ENCODE assay signal across 8 cellular contexts in genomic region chr22:33919591-33920501, GRCh38. TPM values are rescaled to one million over a fixed set of nuclear protein-coding genes. Genes with fewer than 3 reads are reported as not detected.
DNase-seq lines count a peak whose midpoint lies in the region; ATAC-seq and TF ChIP-seq lines count a peak whose summit lies in the region.

TSS of gene LARGE1 (minus strand) at chr22:33920476.

- CTCF ChIA-PET in WTC11 (lab: Charles Lee): interaction anchor here (0.6 to 2.3 kb wide), 9 partner anchors 10 to 1231 kb away, joined by 3 to 12 read pairs (median 4); no protein-coding TSS in a partner anchor

- no peaks in the 10 kb centered on the region for H3K9me3 Mint-ChIP-seq in T-helper 1 cell treated with Interleukin-12 subunit alpha and Interleukin-12 subunit beta and Interleukin-4 antibody, amounts not matched to agents 30 μg/mL and 1 μg/mL, for 36 hours
- H3K9me3 Mint-ChIP-seq in WTC11: no peaks in the 10 kb centered on the region
- no peaks in the 10 kb centered on the region for H3K9me3 Mint-ChIP-seq in natural killer cell treated with Interleukin-12 subunit alpha and Interleukin-12 subunit beta and Interleukin-15 and Interleukin-18, amount 100 ng/mL, for 72 hours

- peak; percentile 26 for ATAC-seq in HG03135 (IDR thresholded peaks at IDR 0.05; ENCODE audit: unreplicated experiment)
- no peak for ATAC-seq in WTC11
- peak in 1 of 2 donors; percentile 3 for ATAC-seq in natural killer cell treated with Interleukin-12 subunit alpha and Interleukin-12 subunit beta and Interleukin-15 and Interleukin-18, amount 100 ng/mL, for 72 hours
- no peak for ATAC-seq in HG02759 (IDR thresholded peaks at IDR 0.05; ENCODE audit: unreplicated experiment)

- H3K4me3 ChIP-seq in foreskin fibroblast (ENCODE audit: low read depth in 1 of 2, low read length in 2 of 2): peak within 1 kb of the TSS; percentile 67 to 76

- H3K4me1 Mint-ChIP-seq in T-helper 1 cell treated with Interleukin-12 subunit alpha and Interleukin-12 subunit beta and Interleukin-4 antibody, amounts not matched to agents 30 μg/mL and 1 μg/mL, for 36 hours (ENCODE audit: low read depth): peaks cover 2% of the 10 kb centered on the region
- H3K4me1 Mint-ChIP-seq in WTC11: peaks cover 61% of the 10 kb centered on the region
- peaks cover 18 to 21% of the 10 kb centered on the region in 2 donors for H3K4me1 Mint-ChIP-seq in natural killer cell treated with Interleukin-12 subunit alpha and Interleukin-12 subunit beta and Interleukin-15 and Interleukin-18, amount 100 ng/mL, for 72 hours (ENCODE audit: low read depth in 2 of 2)

- H3K27ac Mint-ChIP-seq in T-helper 1 cell treated with Interleukin-12 subunit alpha and Interleukin-12 subunit beta and Interleukin-4 antibody, amounts not matched to agents 30 μg/mL and 1 μg/mL, for 36 hours: no peak within 1 kb of the TSS
- peak within 1 kb of the TSS; percentile 36; the same call in 1 of the 2 replicates for H3K27ac Mint-ChIP-seq in WTC11
- no peak within 1 kb of the TSS for H3K27ac Mint-ChIP-seq in natural killer cell treated with Interleukin-12 subunit alpha and Interleukin-12 subunit beta and Interleukin-15 and Interleukin-18, amount 100 ng/mL, for 72 hours

- no peak for TF ChIP-seq CTCF in WTC11 (IDR thresholded peaks at IDR 0.05)
- TF ChIP-seq CTCF in foreskin fibroblast (IDR thresholded peaks at IDR 0.05; ENCODE audit: low read depth, low read length): no peak

- peak within 1 kb of the TSS; percentile 55 for H3K4me3 Mint-ChIP-seq in T-helper 1 cell treated with Interleukin-12 subunit alpha and Interleukin-12 subunit beta and Interleukin-4 antibody, amounts not matched to agents 30 μg/mL and 1 μg/mL, for 36 hours
- H3K4me3 Mint-ChIP-seq in WTC11: peak within 1 kb of the TSS; percentile 93
- H3K4me3 Mint-ChIP-seq in natural killer cell treated with Interleukin-12 subunit alpha and Interleukin-12 subunit beta and Interleukin-15 and Interleukin-18, amount 100 ng/mL, for 72 hours: peak within 1 kb of the TSS; percentile 82

- H3K36me3 Mint-ChIP-seq in T-helper 1 cell treated with Interleukin-12 subunit alpha and Interleukin-12 subunit beta and Interleukin-4 antibody, amounts not matched to agents 30 μg/mL and 1 μg/mL, for 36 hours (ENCODE audit: low read depth): no peaks in the 10 kb centered on the region
- no peaks in the 10 kb centered on the region for H3K36me3 Mint-ChIP-seq in WTC11
- H3K36me3 Mint-ChIP-seq in natural killer cell treated with Interleukin-12 subunit alpha and Interleukin-12 subunit beta and Interleukin-15 and Interleukin-18, amount 100 ng/mL, for 72 hours: peaks cover 11% of the 10 kb centered on the region

- DNase-seq in T-helper 1 cell: no peak
- DNase-seq in WTC11 (ENCODE audit: low spot score): peak; percentile 58
- DNase-seq in foreskin fibroblast: peak; percentile 10 to 45
- DNase-seq in natural killer cell treated with Interleukin-12 subunit alpha and Interleukin-12 subunit beta and Interleukin-15 and Interleukin-18, amount 100 ng/mL, for 72 hours (ENCODE audit: low spot score): no peak
- no peak for DNase-seq in DMS114 treated with DMSO at 0.1 percent for 48 hours (lab: John Stamatoyannopoulos, UW; ENCODE audit: unreplicated experiment)

- H3K27me3 Mint-ChIP-seq in T-helper 1 cell treated with Interleukin-12 subunit alpha and Interleukin-12 subunit beta and Interleukin-4 antibody, amounts not matched to agents 30 μg/mL and 1 μg/mL, for 36 hours (ENCODE audit: low read depth): peaks cover 51% of the 10 kb centered on the region
- peaks cover 8% of the 10 kb centered on the region for H3K27me3 Mint-ChIP-seq in WTC11 (ENCODE audit: low read depth)
- H3K27me3 Mint-ChIP-seq in natural killer cell treated with Interleukin-12 subunit alpha and Interleukin-12 subunit beta and Interleukin-15 and Interleukin-18, amount 100 ng/mL, for 72 hours: peaks cover 43 to 46% of the 10 kb centered on the region in 2 donors

- POLR2A ChIA-PET in WTC11 (lab: Charles Lee): interaction anchor here (1.6 kb wide), 1 partner anchor 84 kb away, joined by 6 read pairs; no protein-coding TSS in a partner anchor

TF ChIP-seq in WTC11, 78 proteins besides CTCF, POLR2A, EP300 and RAD21 (continues in another document):
- TF ChIP-seq AFF4 (CRISPR knock-in tag; IDR thresholded peaks at IDR 0.05; ENCODE audit: borderline replicate concordance): no peak
- TF ChIP-seq ATF3 (CRISPR knock-in tag; conservative IDR thresholded peaks at IDR 0.05): no peak
- no peak for TF ChIP-seq E2F5 (CRISPR knock-in tag; IDR thresholded peaks at IDR 0.05)
- no peak for TF ChIP-seq NFYB (CRISPR knock-in tag; conservative IDR thresholded peaks at IDR 0.05; ENCODE audit: low read depth)
- TF ChIP-seq ZNF232 (CRISPR knock-in tag; IDR thresholded peaks at IDR 0.05): no peak
- no peak for TF ChIP-seq ESRRA (CRISPR knock-in tag; IDR thresholded peaks at IDR 0.05; ENCODE audit: borderline replicate concordance)
- TF ChIP-seq RELA (CRISPR knock-in tag; IDR thresholded peaks at IDR 0.05; ENCODE audit: borderline replicate concordance): no peak
- no peak for TF ChIP-seq IRF2 (CRISPR knock-in tag; IDR thresholded peaks at IDR 0.05; ENCODE audit: borderline replicate concordance, low read depth)
- no peak for TF ChIP-seq STAT6 (CRISPR knock-in tag; conservative IDR thresholded peaks at IDR 0.05; ENCODE audit: low read depth)
- TF ChIP-seq USF1 (CRISPR knock-in tag; IDR thresholded peaks at IDR 0.05): peak; percentile 63; the same call in 1 of the 2 replicates
- TF ChIP-seq ZNF671 (CRISPR knock-in tag; IDR thresholded peaks at IDR 0.05): no peak

RNA-seq across cellular contexts. Expression of gene LARGE1, which starts in this region (rescaled TPM):
- total RNA-seq in WTC11 (2021): 62.4 to 72.6 TPM (median 68.8 TPM) in 3 replicates
- 1 to 10 TPM; 6.9 to 9.0 TPM for total RNA-seq in natural killer cell treated with Interleukin-12 subunit alpha and Interleukin-12 subunit beta and Interleukin-15 and Interleukin-18, amount 100 ng/mL, for 72 hours

Comparison
In these comparisons a context has a peak if more than half of its experiments do, and no peak if none do; other contexts are left out.
1. DNase-seq: peak in WTC11 (single experiment) and foreskin fibroblast (2 of 2); none in T-helper 1 cell (0 of 5), natural killer cell treated with Interleukin-12 subunit alpha and Interleukin-12 subunit beta and Interleukin-15 and Interleukin-18, amount 100 ng/mL, for 72 hours (single experiment) and DMS114 treated with DMSO at 0.1 percent for 48 hours (single experiment).
2. Peak in every context shown above with its lines, with median percentiles within 50 percentile points of each other: H3K4me3 Mint-ChIP-seq.